In the genomic region with DNA sequence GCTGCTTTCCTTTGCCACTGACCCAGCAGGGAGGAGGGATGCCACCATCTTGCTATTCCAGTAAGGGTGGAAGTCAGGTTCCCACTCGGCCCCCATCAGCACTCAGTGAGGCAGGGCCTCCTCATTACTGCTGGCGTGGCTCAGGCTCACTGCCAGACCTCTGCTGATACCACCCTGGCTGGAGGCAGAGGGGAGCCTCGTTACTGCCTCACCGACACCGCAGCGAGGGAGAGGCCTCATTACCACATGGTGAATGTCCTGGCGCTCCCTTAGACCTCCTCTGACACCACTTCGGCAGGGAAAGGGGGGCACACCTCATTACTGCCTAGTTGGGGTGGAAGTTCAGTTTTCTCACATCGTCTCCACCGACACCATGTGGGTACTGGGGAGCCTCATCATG, we compare ENCODE assay signal across 21 cellular contexts.
"Had no signal": no experiment of that assay in that cellular context is flagged by ENCODE, and none has a peak within 500 bp of the region (broad histone marks: within the 10 kb centered on the region; RNA-seq: fewer than 3 reads in every experiment).

No MANE protein-coding gene starts in this region.

- H3K27ac Mint-ChIP-seq: IgD-negative memory B cell had no signal

- ATAC-seq: K562, Panc1, PC-3, SK-N-SH treated with all-trans-retinoic acid at 6 μM for 48 hours had no signal

- H3K36me3 Mint-ChIP-seq: IgD-negative memory B cell had no signal

- H3K4me3 Mint-ChIP-seq: IgD-negative memory B cell had no signal

- H3K4me1 Mint-ChIP-seq: IgD-negative memory B cell had no signal

- DNase-seq: Kasumi-1, MM.1S, NCI-H1092 treated with DMSO at 0.1 percent for 48 hours, NCI-H1436, NCI-H187, NCI-H2029, NCI-H2081 treated with DMSO at 0.1 percent for 48 hours, NCI-H2171, NCI-H226, NCI-H446, NCI-H510A, NCI-H524 treated with DMSO at 0.1 percent for 48 hours, NCI-H69, NCI-H774, PC-3, SHP77 treated with DMSO at 0.1 percent for 48 hours, SJCRH30 had no signal
